ENCODE assay signal across 8 cellular contexts in genomic region chr1:226223786-226224244, GRCh38. TPM values are rescaled to one million over a fixed set of nuclear protein-coding genes. Genes with fewer than 3 reads are reported as not detected.
A peak's percentile ranks its signal among the peaks of the same experiment; 100 is the strongest.
DNase-seq lines count a peak whose midpoint lies in the region; ATAC-seq, FAIRE-seq and TF ChIP-seq lines count a peak whose summit lies in the region.

No MANE protein-coding gene starts in this region.

- DNase-seq in NCI-H1436 (lab: John Stamatoyannopoulos, UW) (peak; percentile 35), NCI-H1436 treated with DMSO at 0.1 percent for 48 hours (lab: John Stamatoyannopoulos, UW) (no peak), HuH-7.5 (ENCODE audit: low spot score) (peak; percentile 63), kidney (peak; percentile 81), transverse colon (peak; percentile 60), PC-9 (no peak)

- no peaks in the 10 kb centered on the region for H3K79me2 ChIP-seq in PC-9 (ENCODE audit: low read depth)

- CTCF ChIA-PET in PC-9 (lab: Charles Lee), result no interaction called here

- WGBS in transverse colon (ENCODE audit: low coverage in 1 of 2), 2 donors, result 0 to 1% methylated on average over 1 to 54 of the region's 55 CpGs

- H3F3A ChIP-seq in PC-9 (ENCODE audit: insufficient read depth, low read depth), result peaks cover 5% of the 10 kb centered on the region; the same call in 1 of the 2 replicates

- H3K27ac ChIP-seq in kidney (ENCODE audit: low read depth in 2 of 2, low read length in 2 of 2) (no peak overlapping the region), transverse colon (peak overlapping the region in 1 of 4 donors; percentile 10), PC-9 (no peak overlapping the region)

- ATAC-seq in GM21528 (IDR thresholded peaks at IDR 0.05; ENCODE audit: low FRiP score, unreplicated experiment), result peak; percentile 61

- H3K9me3 ChIP-seq in kidney (ENCODE audit: control insufficient read depth in 1 of 2, low read length in 2 of 2) (no peaks in the 10 kb centered on the region), transverse colon (no peaks in the 10 kb centered on the region), PC-9 (ENCODE audit: insufficient read depth, low read depth) (no peaks in the 10 kb centered on the region)

- H3K36me3 ChIP-seq in kidney (ENCODE audit: control insufficient read depth in 1 of 2, insufficient read depth in 2 of 2, low read length in 2 of 2) (no peaks in the 10 kb centered on the region), transverse colon (no peaks in the 10 kb centered on the region), PC-9 (ENCODE audit: low read depth) (no peaks in the 10 kb centered on the region)

- no peaks in the 10 kb centered on the region for H4K20me1 ChIP-seq in PC-9 (ENCODE audit: insufficient read depth)

- peaks cover 5% of the 10 kb centered on the region for H3K4me1 Mint-ChIP-seq in activated naive CD8-positive, alpha-beta T cell (ENCODE audit: low read depth)

- H3K9ac ChIP-seq in kidney (ENCODE audit: low read length in 2 of 2), result no peak overlapping the region

- intact Hi-C loops in kidney (cut with DNase I) (no loop called here), transverse colon (cut with DNase I; ENCODE audit: low total_unique reads) (no loop called here), PC-9 (cut with micrococcal nuclease; ENCODE audit: unreplicated experiment) (no loop called here)

- FAIRE-seq in kidney (lab: Jason Lieb, UNC), result no peak

- H3K4me1 ChIP-seq in kidney (ENCODE audit: control insufficient read depth in 1 of 2, insufficient read depth in 1 of 2, low read depth in 1 of 2, low read length in 2 of 2), result no peaks in the 10 kb centered on the region
- peaks cover 0 to 10% (median 8%) of the 10 kb centered on the region in 4 donors for H3K4me1 ChIP-seq in transverse colon
- no peaks in the 10 kb centered on the region for H3K4me1 ChIP-seq in PC-9 (replicated peaks; ENCODE audit: insufficient read depth)

- no peak overlapping the region for H3K4me2 ChIP-seq in PC-9

- TF ChIP-seq CTCF in kidney (IDR thresholded peaks at IDR 0.05; ENCODE audit: borderline replicate concordance, extremely low read depth, insufficient read depth) (no peak), transverse colon (IDR thresholded peaks at IDR 0.05) (no peak), PC-9 (conservative IDR thresholded peaks at IDR 0.05) (no peak)

- peaks cover 2% of the 10 kb centered on the region for H3K36me3 Mint-ChIP-seq in activated naive CD8-positive, alpha-beta T cell

- H3K9me3 Mint-ChIP-seq in activated naive CD8-positive, alpha-beta T cell (ENCODE audit: low read depth), result no peaks in the 10 kb centered on the region

- peak overlapping the region; percentile 76 for H3K4me3 Mint-ChIP-seq in activated naive CD8-positive, alpha-beta T cell

- no peak for TF ChIP-seq EP300 in transverse colon (IDR thresholded peaks at IDR 0.05; ENCODE audit: low read depth)

- TF ChIP-seq POLR2A in transverse colon (IDR thresholded peaks at IDR 0.05), result no peak

- H3K9me2 ChIP-seq in PC-9 (ENCODE audit: insufficient read depth), result no peaks in the 10 kb centered on the region

- H3K27ac Mint-ChIP-seq in activated naive CD8-positive, alpha-beta T cell, result no peak overlapping the region

- POLR2A ChIA-PET in PC-9 (lab: Charles Lee; ENCODE audit: unreplicated experiment), result no interaction called here

- no TSS peak for BruUV-seq in PC-9 (replicated peaks; lab: Mats Ljungman, UMichigan)

- no peak overlapping the region for H2AFZ ChIP-seq in PC-9

- H3K27me3 ChIP-seq in transverse colon, result peaks cover 38% of the 10 kb centered on the region
- no peaks in the 10 kb centered on the region for H3K27me3 ChIP-seq in PC-9 (ENCODE audit: insufficient read depth, low read depth)

- in situ Hi-C loops in transverse colon (cut with MboI; ENCODE audit: low pct_ligation_motif_present in 1 of 4, low pct_unique_long_range_greater_than_20kb in 1 of 4, low sequenced_read_pairs in 3 of 4), result loop anchor here in 1 of 4 donors (25.0 kb wide), 1 partner anchor 113 kb away; no protein-coding TSS in a partner anchor

- H3K4me3 ChIP-seq in kidney (ENCODE audit: low read length in 2 of 2), result no peak overlapping the region
- H3K4me3 ChIP-seq in transverse colon, result peak overlapping the region in 3 of 4 donors; percentile 35 to 56 (median 42)
- H3K4me3 ChIP-seq in PC-9, result no peak overlapping the region

- peaks cover 13% of the 10 kb centered on the region for H3K27me3 Mint-ChIP-seq in activated naive CD8-positive, alpha-beta T cell

RNA-seq across cellular contexts. Expression of gene MIXL1, which starts 0.4 kb away (rescaled TPM):
- total RNA-seq in kidney (0.16 TPM), transverse colon (under 1 TPM in 1 of 4 donors, not detected in 3; 0.32 TPM), PC-9 (2021) (not detected in 2 replicates)
- 0.56 TPM for polyA plus RNA-seq in kidney (ENCODE audit: insufficient read depth, low read depth, low replicate concordance)

RNA-seq across cellular contexts. Expression of gene ACBD3, which starts 37.3 kb away (rescaled TPM):
- total RNA-seq in kidney, result 43.1 TPM
- polyA plus RNA-seq in kidney (ENCODE audit: insufficient read depth, low read depth, low replicate concordance), result 12.4 TPM
- total RNA-seq in transverse colon, result 10 to 100 TPM; 19.3 to 44.6 (median 30.7) TPM
- total RNA-seq in PC-9 (2021), result 39.3 and 46.4 TPM in 2 replicates

Comparison
In these comparisons a context has a peak if more than half of its experiments do, and no peak if none do; other contexts are left out.
1. DNase-seq: peak in NCI-H1436 (single experiment), HuH-7.5 (single experiment), kidney (single experiment) and transverse colon (single experiment); none in NCI-H1436 treated with DMSO at 0.1 percent for 48 hours (single experiment) and PC-9 (0 of 2).
2. H3K4me3 ChIP-seq: peak in transverse colon (3 of 4); none in kidney (0 of 2) and PC-9 (single experiment).